1 cellular context compared by ENCODE assay signal in the genomic region with DNA sequence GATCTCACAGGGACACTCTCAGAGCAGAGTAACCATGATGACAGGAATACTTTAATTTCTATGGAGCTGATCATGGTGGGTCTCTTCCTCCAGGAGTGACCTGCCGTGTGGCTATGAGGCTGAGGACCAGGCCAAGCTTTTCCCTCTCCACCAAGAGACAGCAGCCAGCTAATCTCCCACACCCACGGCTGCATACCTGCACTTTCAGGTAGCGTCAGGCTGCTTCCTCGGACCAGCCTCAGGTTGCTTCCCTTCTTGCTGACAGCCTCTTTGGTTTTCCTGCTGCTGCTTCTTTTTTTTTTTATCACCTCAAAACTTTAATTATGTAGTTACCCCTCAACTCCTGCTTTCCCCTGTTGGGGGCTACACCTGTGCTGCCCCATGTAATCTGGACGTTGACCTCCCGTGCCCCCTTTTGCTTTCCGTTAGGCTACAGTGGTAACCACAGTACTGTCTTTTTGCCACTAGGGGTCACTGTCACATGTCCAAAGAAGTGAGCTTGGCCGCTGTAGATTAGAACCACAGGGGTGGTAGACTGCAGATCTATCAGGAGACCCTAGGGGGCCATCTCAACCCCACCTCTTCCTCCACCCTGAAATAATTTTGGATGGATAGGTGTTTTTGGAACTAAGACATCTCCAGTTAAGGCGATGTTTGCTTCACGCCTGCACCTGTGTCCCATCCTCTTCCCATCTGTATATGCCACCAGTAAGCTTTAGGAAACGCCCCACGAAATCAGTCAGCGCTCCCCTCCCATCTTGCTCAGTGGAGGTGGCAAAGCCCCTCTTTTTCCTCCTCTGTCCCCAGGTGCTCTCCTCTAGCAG.
A peak's percentile ranks its signal among the peaks of the same experiment; 100 is the strongest.
TF ChIP-seq lines count a peak whose summit lies in the region.

No MANE protein-coding gene starts in this region.

TF ChIP-seq in HepG2, 621 proteins besides CTCF, POLR2A, EP300 and RAD21 (continued from another document and continues in another):
- TF ChIP-seq, protein P1, sequence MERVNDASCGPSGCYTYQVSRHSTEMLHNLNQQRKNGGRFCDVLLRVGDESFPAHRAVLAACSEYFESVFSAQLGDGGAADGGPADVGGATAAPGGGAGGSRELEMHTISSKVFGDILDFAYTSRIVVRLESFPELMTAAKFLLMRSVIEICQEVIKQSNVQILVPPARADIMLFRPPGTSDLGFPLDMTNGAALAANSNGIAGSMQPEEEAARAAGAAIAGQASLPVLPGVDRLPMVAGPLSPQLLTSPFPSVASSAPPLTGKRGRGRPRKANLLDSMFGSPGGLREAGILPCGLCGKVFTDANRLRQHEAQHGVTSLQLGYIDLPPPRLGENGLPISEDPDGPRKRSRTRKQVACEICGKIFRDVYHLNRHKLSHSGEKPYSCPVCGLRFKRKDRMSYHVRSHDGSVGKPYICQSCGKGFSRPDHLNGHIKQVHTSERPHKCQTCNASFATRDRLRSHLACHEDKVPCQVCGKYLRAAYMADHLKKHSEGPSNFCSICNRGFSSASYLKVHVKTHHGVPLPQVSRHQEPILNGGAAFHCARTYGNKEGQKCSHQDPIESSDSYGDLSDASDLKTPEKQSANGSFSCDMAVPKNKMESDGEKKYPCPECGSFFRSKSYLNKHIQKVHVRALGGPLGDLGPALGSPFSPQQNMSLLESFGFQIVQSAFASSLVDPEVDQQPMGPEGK (CRISPR knock-in tag; IDR thresholded peaks at IDR 0.05): peak; percentile 61; the same call in 1 of the 2 replicates
- no peak; the same call in 1 of the 2 replicates for TF ChIP-seq BORCS8-MEF2B (CRISPR knock-in tag; IDR thresholded peaks at IDR 0.05)
- TF ChIP-seq ZEB1 (IDR thresholded peaks at IDR 0.05; ENCODE audit: insufficient replicate concordance, low read depth): peak; percentile 43
- TF ChIP-seq ZFX (CRISPR knock-in tag; IDR thresholded peaks at IDR 0.05; ENCODE audit: low read depth): 0 out of 2 replicates have a peak, but pooled peaks have one; percentile 18
- TF ChIP-seq HNF4A (CRISPR knock-in tag; IDR thresholded peaks at IDR 0.05): peak; percentile 39
- no peak for TF ChIP-seq ZNF280B (CRISPR knock-in tag; IDR thresholded peaks at IDR 0.05; ENCODE audit: borderline replicate concordance)
- 0 out of 2 replicates have a peak, but pooled peaks have one; percentile 24 for TF ChIP-seq FOXP4 (CRISPR knock-in tag; IDR thresholded peaks at IDR 0.05)
- TF ChIP-seq ZBTB1 (CRISPR knock-in tag; IDR thresholded peaks at IDR 0.05; ENCODE audit: borderline replicate concordance): no peak
- TF ChIP-seq MIXL1 (CRISPR knock-in tag; IDR thresholded peaks at IDR 0.05): 0 out of 2 replicates have a peak, but pooled peaks have one; percentile 50
- TF ChIP-seq GABPA (IDR thresholded peaks at IDR 0.05; ENCODE audit: low read depth, low read length): no peak
- TF ChIP-seq GABPA (CRISPR knock-in tag; IDR thresholded peaks at IDR 0.05; ENCODE audit: low read depth): no peak
- peak; percentile 46; the same call in 1 of the 2 replicates for TF ChIP-seq BHLHE40 (IDR thresholded peaks at IDR 0.05; ENCODE audit: low read length)
- peak; percentile 47 for TF ChIP-seq SAP130 (CRISPR knock-in tag; IDR thresholded peaks at IDR 0.05; ENCODE audit: low read depth)
- peak; percentile 53; the same call in 1 of the 2 replicates for TF ChIP-seq ZFP91 (CRISPR knock-in tag; IDR thresholded peaks at IDR 0.05; ENCODE audit: borderline replicate concordance)
- 0 out of 2 replicates have a peak, but pooled peaks have one; percentile 52 for TF ChIP-seq KDM2A (CRISPR knock-in tag; IDR thresholded peaks at IDR 0.05; ENCODE audit: borderline replicate concordance, low read depth)
- TF ChIP-seq, protein P2, sequence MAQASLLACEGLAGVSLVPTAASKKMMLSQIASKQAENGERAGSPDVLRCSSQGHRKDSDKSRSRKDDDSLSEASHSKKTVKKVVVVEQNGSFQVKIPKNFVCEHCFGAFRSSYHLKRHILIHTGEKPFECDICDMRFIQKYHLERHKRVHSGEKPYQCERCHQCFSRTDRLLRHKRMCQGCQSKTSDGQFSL (CRISPR knock-in tag; IDR thresholded peaks at IDR 0.05): no peak
- TF ChIP-seq GTF3A (CRISPR knock-in tag; conservative IDR thresholded peaks at IDR 0.05): no peak
- no peak for TF ChIP-seq PITX1 (CRISPR knock-in tag; IDR thresholded peaks at IDR 0.05)
- TF ChIP-seq TOE1 (CRISPR knock-in tag; IDR thresholded peaks at IDR 0.05): no peak
- TF ChIP-seq FOXO4 (CRISPR knock-in tag; conservative IDR thresholded peaks at IDR 0.05): no peak
- TF ChIP-seq FOXA3 (CRISPR knock-in tag; IDR thresholded peaks at IDR 0.05): 0 out of 2 replicates have a peak, but pooled peaks have one; percentile 10
- peak; percentile 85 for TF ChIP-seq RXRB (CRISPR knock-in tag; IDR thresholded peaks at IDR 0.05; ENCODE audit: borderline replicate concordance)
- TF ChIP-seq, protein P3, sequence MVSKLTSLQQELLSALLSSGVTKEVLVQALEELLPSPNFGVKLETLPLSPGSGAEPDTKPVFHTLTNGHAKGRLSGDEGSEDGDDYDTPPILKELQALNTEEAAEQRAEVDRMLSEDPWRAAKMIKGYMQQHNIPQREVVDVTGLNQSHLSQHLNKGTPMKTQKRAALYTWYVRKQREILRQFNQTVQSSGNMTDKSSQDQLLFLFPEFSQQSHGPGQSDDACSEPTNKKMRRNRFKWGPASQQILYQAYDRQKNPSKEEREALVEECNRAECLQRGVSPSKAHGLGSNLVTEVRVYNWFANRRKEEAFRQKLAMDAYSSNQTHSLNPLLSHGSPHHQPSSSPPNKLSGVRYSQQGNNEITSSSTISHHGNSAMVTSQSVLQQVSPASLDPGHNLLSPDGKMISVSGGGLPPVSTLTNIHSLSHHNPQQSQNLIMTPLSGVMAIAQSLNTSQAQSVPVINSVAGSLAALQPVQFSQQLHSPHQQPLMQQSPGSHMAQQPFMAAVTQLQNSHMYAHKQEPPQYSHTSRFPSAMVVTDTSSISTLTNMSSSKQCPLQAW (CRISPR knock-in tag; IDR thresholded peaks at IDR 0.05): peak; percentile 58; the same call in 1 of the 2 replicates
- TF ChIP-seq, protein P4, sequence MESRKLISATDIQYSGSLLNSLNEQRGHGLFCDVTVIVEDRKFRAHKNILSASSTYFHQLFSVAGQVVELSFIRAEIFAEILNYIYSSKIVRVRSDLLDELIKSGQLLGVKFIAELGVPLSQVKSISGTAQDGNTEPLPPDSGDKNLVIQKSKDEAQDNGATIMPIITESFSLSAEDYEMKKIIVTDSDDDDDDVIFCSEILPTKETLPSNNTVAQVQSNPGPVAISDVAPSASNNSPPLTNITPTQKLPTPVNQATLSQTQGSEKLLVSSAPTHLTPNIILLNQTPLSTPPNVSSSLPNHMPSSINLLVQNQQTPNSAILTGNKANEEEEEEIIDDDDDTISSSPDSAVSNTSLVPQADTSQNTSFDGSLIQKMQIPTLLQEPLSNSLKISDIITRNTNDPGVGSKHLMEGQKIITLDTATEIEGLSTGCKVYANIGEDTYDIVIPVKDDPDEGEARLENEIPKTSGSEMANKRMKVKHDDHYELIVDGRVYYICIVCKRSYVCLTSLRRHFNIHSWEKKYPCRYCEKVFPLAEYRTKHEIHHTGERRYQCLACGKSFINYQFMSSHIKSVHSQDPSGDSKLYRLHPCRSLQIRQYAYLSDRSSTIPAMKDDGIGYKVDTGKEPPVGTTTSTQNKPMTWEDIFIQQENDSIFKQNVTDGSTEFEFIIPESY (CRISPR knock-in tag; IDR thresholded peaks at IDR 0.05): peak; percentile 24; the same call in 1 of the 2 replicates
- peak; percentile 49 for TF ChIP-seq XRCC5 (optimal IDR thresholded peaks at IDR 0.05; ENCODE audit: low read length)
- no peak for TF ChIP-seq NFE2L2 (IDR thresholded peaks at IDR 0.05; ENCODE audit: low read length)
- peak; percentile 8; the same call in 1 of the 2 replicates for TF ChIP-seq POLR2G (IDR thresholded peaks at IDR 0.05; ENCODE audit: low read depth, low read length)
- TF ChIP-seq ZNF274 (CRISPR knock-in tag; IDR thresholded peaks at IDR 0.05): 0 out of 2 replicates have a peak, but pooled peaks have one; percentile 22
- TF ChIP-seq PAXIP1 (CRISPR knock-in tag; conservative IDR thresholded peaks at IDR 0.05): peak; percentile 38; the same call in 1 of the 2 replicates
- 0 out of 2 replicates have a peak, but pooled peaks have one; percentile 16 for TF ChIP-seq KAT8 (CRISPR knock-in tag; IDR thresholded peaks at IDR 0.05)
- peak; percentile 24; the same call in 1 of the 2 replicates for TF ChIP-seq ZNF574 (CRISPR knock-in tag; IDR thresholded peaks at IDR 0.05)
